23 cellular contexts compared by ENCODE assay signal in the genomic region with DNA sequence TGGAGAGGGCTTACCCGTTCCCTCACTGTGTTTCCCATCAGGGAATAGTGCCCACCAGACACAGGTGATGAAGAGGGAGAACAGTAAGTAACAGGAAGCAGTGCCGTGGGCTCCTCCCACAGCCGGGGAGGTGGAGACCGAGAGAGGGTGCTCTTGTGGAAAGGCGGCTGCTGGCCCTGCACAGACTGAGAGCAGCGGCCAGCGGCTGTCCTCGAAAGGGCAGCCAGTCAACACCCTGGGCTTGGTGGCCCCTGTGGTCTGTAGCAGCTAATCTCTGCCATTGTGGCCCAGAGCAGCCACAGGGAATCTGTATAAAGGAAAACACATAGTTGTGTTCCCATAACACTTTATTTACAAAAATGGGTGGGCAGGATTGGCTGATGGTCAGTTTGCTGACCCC.
"Had no signal": no experiment of that assay in that cellular context is flagged by ENCODE, and none has a peak within 500 bp of the region (broad histone marks: within the 10 kb centered on the region; RNA-seq: fewer than 3 reads in every experiment).

No MANE protein-coding gene starts in this region.

- H3K27me3 ChIP-seq: esophagus squamous epithelium, foreskin keratinocyte, pancreas, right lobe of liver, spleen had no signal

- H3K4me3 ChIP-seq: esophagus squamous epithelium, left ventricle myocardium inferior, lower lobe of right lung, mucosa of descending colon, pancreas, right lobe of liver, spleen, thoracic aorta had no signal

- H3K36me3 ChIP-seq: pancreas, right lobe of liver, thoracic aorta had no signal

- H3K9me3 ChIP-seq: esophagus squamous epithelium, left ventricle myocardium inferior, lower lobe of right lung, mucosa of descending colon, pancreas, right lobe of liver, spleen, thoracic aorta had no signal

- H3K4me1 ChIP-seq: esophagus squamous epithelium, foreskin keratinocyte, lower lobe of right lung, pancreas, right lobe of liver had no signal

- DNase-seq: effector memory CD8-positive, alpha-beta T cell; esophagus squamous epithelium; foreskin keratinocyte; kidney; left cardiac atrium; left ventricle myocardium inferior; lower lobe of right lung; mucosa of descending colon; naive thymus-derived CD8-positive, alpha-beta T cell; occipital lobe; right lobe of liver; spleen; stimulated activated CD4-positive, alpha-beta T cell treated with anti-CD3 and anti-CD28 coated beads, Interleukin-15, amount 100 ng/mL, for 24 hours; stimulated activated CD4-positive, alpha-beta T cell treated with anti-CD3 and anti-CD28 coated beads, Interleukin-1b, Interleukin-23, amount 100 ng/mL, for 48 hours; stimulated activated CD4-positive, alpha-beta T cell treated with anti-CD3 and anti-CD28 coated beads, Interleukin-4, amount 100 ng/mL, for 24 hours; stimulated activated naive CD8-positive, alpha-beta T cell treated with anti-CD3 and anti-CD28 coated beads, Interleukin-15, amount 100 ng/mL, for 72 hours; substantia nigra; trophoblast cell had no signal

- H3K27ac Mint-ChIP-seq: dendritic cell treated with granulocyte-macrophage colony-stimulating factor and Interleukin-4, amounts not matched to agents 40 ng/mL and 50 ng/mL, for 4 days; progenitor cell of endocrine pancreas; stimulated activated memory B cell treated with anti-CD40 and anti-IgM and Interleukin-4, amounts not matched to agents 10 μg/mL and 1 μg/mL and 100 μg/mL, for 72 hours had no signal

- H3K4me3 Mint-ChIP-seq: dendritic cell treated with granulocyte-macrophage colony-stimulating factor and Interleukin-4, amounts not matched to agents 40 ng/mL and 50 ng/mL, for 4 days; effector memory CD8-positive, alpha-beta T cell; naive thymus-derived CD8-positive, alpha-beta T cell; stimulated activated memory B cell treated with anti-CD40 and anti-IgM and Interleukin-4, amounts not matched to agents 10 μg/mL and 1 μg/mL and 100 μg/mL, for 72 hours; stimulated activated naive CD8-positive, alpha-beta T cell treated with anti-CD3 and anti-CD28 coated beads, Interleukin-15, amount 100 ng/mL, for 72 hours had no signal

- ATAC-seq: effector memory CD8-positive, alpha-beta T cell; foreskin keratinocyte; lower lobe of right lung; mucosa of descending colon; naive thymus-derived CD8-positive, alpha-beta T cell; pancreas; stimulated activated memory B cell treated with anti-CD40 and anti-IgM and Interleukin-4, amounts not matched to agents 10 μg/mL and 1 μg/mL and 100 μg/mL, for 72 hours; stimulated activated naive CD8-positive, alpha-beta T cell treated with anti-CD3 and anti-CD28 coated beads, Interleukin-15, amount 100 ng/mL, for 72 hours had no signal

- H3K27me3 Mint-ChIP-seq: dendritic cell treated with granulocyte-macrophage colony-stimulating factor and Interleukin-4, amounts not matched to agents 40 ng/mL and 50 ng/mL, for 4 days; effector memory CD8-positive, alpha-beta T cell; naive thymus-derived CD8-positive, alpha-beta T cell; progenitor cell of endocrine pancreas; stimulated activated memory B cell treated with anti-CD40 and anti-IgM and Interleukin-4, amounts not matched to agents 10 μg/mL and 1 μg/mL and 100 μg/mL, for 72 hours; stimulated activated naive CD8-positive, alpha-beta T cell treated with anti-CD3 and anti-CD28 coated beads, Interleukin-15, amount 100 ng/mL, for 72 hours had no signal

- H3K27ac ChIP-seq: esophagus squamous epithelium, foreskin keratinocyte, left ventricle myocardium inferior, lower lobe of right lung, pancreas, right lobe of liver, spleen, thoracic aorta had no signal

- H3K9me3 Mint-ChIP-seq: dendritic cell treated with granulocyte-macrophage colony-stimulating factor and Interleukin-4, amounts not matched to agents 40 ng/mL and 50 ng/mL, for 4 days; effector memory CD8-positive, alpha-beta T cell; naive thymus-derived CD8-positive, alpha-beta T cell; stimulated activated memory B cell treated with anti-CD40 and anti-IgM and Interleukin-4, amounts not matched to agents 10 μg/mL and 1 μg/mL and 100 μg/mL, for 72 hours; stimulated activated naive CD8-positive, alpha-beta T cell treated with anti-CD3 and anti-CD28 coated beads, Interleukin-15, amount 100 ng/mL, for 72 hours had no signal
